30 cellular contexts compared by ENCODE assay signal in genomic region chr6:43047998-43048397, GRCh38.
"Had no signal": no experiment of that assay in that cellular context is flagged by ENCODE, and none has a peak within 500 bp of the region (broad histone marks: within the 10 kb centered on the region; RNA-seq: fewer than 3 reads in every experiment).

No MANE protein-coding gene starts in this region.

- H3K9me3 ChIP-seq: adrenal gland, body of pancreas, breast epithelium, MG63, SJCRH30 had no signal

- ATAC-seq: activated naive CD4-positive, alpha-beta T cell treated with anti-CD3 and anti-CD28 coated beads, Interleukin-2, amount 50 U/mL, for 72 hours; body of pancreas; Panc1 had no signal

- FAIRE-seq: astrocyte had no signal

- H3K27ac ChIP-seq: adrenal gland, body of pancreas, breast epithelium, SJCRH30, SK-N-MC, WERI-Rb-1 had no signal

- H3K27me3 ChIP-seq: adrenal gland, body of pancreas, breast epithelium, MG63, SJCRH30 had no signal

- H3K4me3 ChIP-seq: adrenal gland, body of pancreas, breast epithelium, MG63, SJCRH30, SK-N-MC had no signal

- DNase-seq: activated CD4-positive, alpha-beta memory T cell treated with anti-CD3 and anti-CD28 coated beads, Interleukin-2, amount 10 ng/mL, durations not matched to agents 7 days and 5 days; activated CD4-positive, alpha-beta T cell treated with anti-CD3 and anti-CD28 coated beads for 1 hour; activated CD4-positive, alpha-beta T cell treated with anti-CD3 and anti-CD28 coated beads for 48 hours; activated CD4-positive, CD25-positive, alpha-beta regulatory T cell; activated gamma-delta T cell treated with Interleukin-2 at 50 U/mL for 16 hours; activated naive CD4-positive, alpha-beta T cell treated with anti-CD3 and anti-CD28 coated beads for 36 hours; activated T-cell treated with anti-CD3 and anti-CD28 coated beads, Interleukin-2, amount 50 U/mL, for 1 hour; adrenal gland; body of pancreas; caudate nucleus; cerebellar nuclear complex; Kasumi-1; MG63; NCI-H1048; NCI-H1105 treated with DMSO at 0.1 percent for 48 hours; NCI-H1436; NCI-H1694; NCI-H1930; NCI-H2081 treated with DMSO at 0.1 percent for 48 hours; NCI-H345; NCI-H524 treated with DMSO at 0.1 percent for 48 hours; SHP77; SJCRH30; T1000; WERI-Rb-1 had no signal

- H3K36me3 ChIP-seq: breast epithelium had no signal
